Comparison of ENCODE assay signal across 11 cellular contexts in genomic region chr5:159864885-159865622, GRCh38. TPM values are rescaled to one million over a fixed set of nuclear protein-coding genes. Genes with fewer than 3 reads are reported as not detected.
A peak's percentile ranks its signal among the peaks of the same experiment; 100 is the strongest.
DNase-seq lines count a peak whose midpoint lies in the region; ATAC-seq and TF ChIP-seq lines count a peak whose summit lies in the region.
"Had no signal": no experiment of that assay in that cellular context is flagged by ENCODE, and none has a peak within 500 bp of the region (broad histone marks: within the 10 kb centered on the region; RNA-seq: fewer than 3 reads in every experiment).

No MANE protein-coding gene starts in this region.

- ATAC-seq in GM19455 (IDR thresholded peaks at IDR 0.05; ENCODE audit: unreplicated experiment) (peak; percentile 59), HG03175 (IDR thresholded peaks at IDR 0.05; ENCODE audit: unreplicated experiment) (peak; percentile 61), gastroesophageal sphincter (peak; percentile 70), HG03439 (IDR thresholded peaks at IDR 0.05; ENCODE audit: unreplicated experiment) (no peak)

- H4K20me1 ChIP-seq in smooth muscle cell (ENCODE audit: low read depth) = no peaks in the 10 kb centered on the region

- no peak overlapping the region for H3K4me2 ChIP-seq in smooth muscle cell

- H3K9me3 ChIP-seq in gastroesophageal sphincter (no peaks in the 10 kb centered on the region), smooth muscle cell (replicated peaks; ENCODE audit: low read depth) (no peaks in the 10 kb centered on the region)

- no peak for TF ChIP-seq EP300 in gastroesophageal sphincter (IDR thresholded peaks at IDR 0.05)

- peak overlapping the region; percentile 32 for H3K4me3 ChIP-seq in AG10803 (ENCODE audit: low read length)
- H3K4me3 ChIP-seq in gastroesophageal sphincter = peak overlapping the region in 1 of 2 donors; percentile 7
- H3K4me3 ChIP-seq in smooth muscle cell = no peak overlapping the region

- H3K27me3 ChIP-seq in gastroesophageal sphincter (peaks cover 14% of the 10 kb centered on the region), smooth muscle cell (ENCODE audit: low read depth) (peaks cover 50% of the 10 kb centered on the region)

- DNase-seq in AG10803 (ENCODE audit: low read depth) (peak; percentile 88), nucleus accumbens (lab: John Stamatoyannopoulos, UW) (no peak), smooth muscle cell (lab: John Stamatoyannopoulos, UW; ENCODE audit: unreplicated experiment) (no peak), mesenteric fat pad (ENCODE audit: low spot score) (no peak)
- DNase-seq: CD4-positive, alpha-beta T cell; immature natural killer cell had no signal

- H2AFZ ChIP-seq in smooth muscle cell (ENCODE audit: low read depth) = no peak overlapping the region

- no peaks in the 10 kb centered on the region for H3K36me3 ChIP-seq in gastroesophageal sphincter
- no peaks in the 10 kb centered on the region for H3K36me3 ChIP-seq in smooth muscle cell (ENCODE audit: low read depth)

- H3K4me1 ChIP-seq in gastroesophageal sphincter (peaks cover 0 to 7% (median 0%) of the 10 kb centered on the region in 3 donors), smooth muscle cell (ENCODE audit: low read depth) (no peaks in the 10 kb centered on the region)

- H3K9ac ChIP-seq in smooth muscle cell (ENCODE audit: low read depth) = no peak overlapping the region

- no peaks in the 10 kb centered on the region for H3F3A ChIP-seq in smooth muscle cell (ENCODE audit: low read depth)

- 45 to 61% methylated on average over 12 of the region's 12 CpGs for WGBS in gastroesophageal sphincter (ENCODE audit: low coverage in 1 of 2), 2 donors
- WGBS in smooth muscle cell (ENCODE audit: low lambda C conversion rate) = 78% methylated on average over 12 of the region's 12 CpGs

- no peak for TF ChIP-seq POLR2A in gastroesophageal sphincter (IDR thresholded peaks at IDR 0.05)

- TF ChIP-seq CTCF in AG10803 (conservative IDR thresholded peaks at IDR 0.05; ENCODE audit: low read length) = no peak
- no peak for TF ChIP-seq CTCF in gastroesophageal sphincter (IDR thresholded peaks at IDR 0.05)
- TF ChIP-seq CTCF in smooth muscle cell (IDR thresholded peaks at IDR 0.05; ENCODE audit: borderline replicate concordance, insufficient read depth, poor library complexity, severe bottlenecking) = no peak

- H3K27ac ChIP-seq in gastroesophageal sphincter (peak overlapping the region in 3 of 4 donors; percentile 41 to 62 (median 46)), smooth muscle cell (ENCODE audit: low read depth) (no peak overlapping the region)

- no peaks in the 10 kb centered on the region for H3K79me2 ChIP-seq in smooth muscle cell (ENCODE audit: low read depth)

RNA-seq across cellular contexts. Expression of gene ADRA1B, which starts 51.2 kb away (rescaled TPM):
- total RNA-seq in gastroesophageal sphincter (1 to 10 TPM in 3 of 4 donors, under 1 TPM in 1; 0.67 to 5.3 (median 3.0) TPM), smooth muscle cell (0.09 and 0.36 TPM in 2 replicates), mesenteric fat pad (6.6 TPM)
- 0.34 and 1.2 TPM in 2 replicates for polyA plus RNA-seq in smooth muscle cell
- total RNA-seq: CD4-positive, alpha-beta T cell; SK-MEL-5 had no signal
- polyA plus RNA-seq: immature natural killer cell had no signal
